Comparison of ENCODE assay signal across 1 cellular context in the genomic region with DNA sequence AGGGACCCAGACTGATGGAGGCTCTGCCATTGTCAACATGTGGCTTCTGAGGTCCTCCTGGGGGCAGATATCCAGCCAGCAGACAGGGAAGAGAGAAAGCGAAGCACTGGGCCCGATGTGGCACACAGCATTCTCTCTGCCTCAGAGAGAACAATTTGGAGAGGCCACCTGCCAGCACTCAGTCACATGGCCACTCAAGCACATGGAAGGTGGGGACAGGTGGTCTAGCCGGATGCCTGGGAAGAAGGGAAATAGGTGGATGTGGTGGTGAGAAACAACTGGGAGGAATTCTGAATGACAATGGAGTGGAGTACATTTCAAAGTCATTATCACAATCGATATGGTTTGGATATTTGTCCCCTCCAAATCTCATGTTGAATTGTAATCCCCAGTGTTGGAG.
TF ChIP-seq lines count a peak whose summit lies in the region.

No MANE protein-coding gene starts in this region.

TF ChIP-seq in H1, 55 proteins besides CTCF, POLR2A, EP300 and RAD21 (continued from another document):
- TF ChIP-seq, protein P1, sequence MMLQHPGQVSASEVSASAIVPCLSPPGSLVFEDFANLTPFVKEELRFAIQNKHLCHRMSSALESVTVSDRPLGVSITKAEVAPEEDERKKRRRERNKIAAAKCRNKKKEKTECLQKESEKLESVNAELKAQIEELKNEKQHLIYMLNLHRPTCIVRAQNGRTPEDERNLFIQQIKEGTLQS (IDR thresholded peaks at IDR 0.05; ENCODE audit: insufficient read depth, low read depth, low read length): no peak
- no peak for TF ChIP-seq TAF7 (optimal IDR thresholded peaks at IDR 0.05; ENCODE audit: borderline replicate concordance, low read depth, low read length)
